Comparison of ENCODE assay signal across 1 cellular context in genomic region chr6:89580997-89581666, GRCh38.
TF ChIP-seq lines count a peak whose summit lies in the region.

No MANE protein-coding gene starts in this region.

TF ChIP-seq in WTC11, 78 proteins besides CTCF, POLR2A, EP300 and RAD21 (continued from another document):
- no peak for TF ChIP-seq AR (CRISPR knock-in tag; IDR thresholded peaks at IDR 0.05)
